16 cellular contexts compared by ENCODE assay signal in the genomic region with DNA sequence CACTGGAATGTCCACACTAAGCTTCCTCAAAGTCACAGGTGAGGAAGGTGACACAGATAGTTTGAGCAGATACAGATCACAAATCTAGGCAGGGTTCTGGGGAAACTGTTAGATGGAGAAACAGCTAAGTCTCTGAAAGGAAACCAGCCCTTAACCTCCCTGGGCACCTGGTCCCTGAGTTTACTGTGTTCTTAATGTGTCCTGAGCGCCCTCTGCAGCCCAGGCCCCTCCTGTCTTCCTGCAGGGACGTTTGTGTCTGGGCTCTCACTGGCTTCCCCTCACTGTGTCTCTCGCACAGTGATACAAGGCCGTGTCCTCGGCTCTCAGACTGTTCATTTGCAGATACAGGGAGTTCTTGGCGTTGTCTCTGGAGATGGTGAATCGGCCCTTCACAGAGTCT.
DNase-seq lines count a peak whose midpoint lies in the region; ATAC-seq and TF ChIP-seq lines count a peak whose summit lies in the region.
"Had no signal": no experiment of that assay in that cellular context is flagged by ENCODE, and none has a peak within 500 bp of the region (broad histone marks: within the 10 kb centered on the region; RNA-seq: fewer than 3 reads in every experiment).

No MANE protein-coding gene starts in this region.

- 32% methylated on average over 7 of the region's 7 CpGs for WGBS in esophagus muscularis mucosa

- H3K4me3 ChIP-seq in esophagus muscularis mucosa: no peak overlapping the region
- H3K4me3 ChIP-seq: colonic mucosa, SJSA1, upper lobe of left lung had no signal

- peak; percentile 28; the same call in 2 of the 3 replicates for TF ChIP-seq CTCF in GM12872 (IDR thresholded peaks at IDR 0.05; ENCODE audit: insufficient read depth, low read depth, low read length)
- no peak for TF ChIP-seq CTCF in esophagus muscularis mucosa (IDR thresholded peaks at IDR 0.05)

- intact Hi-C loops in esophagus muscularis mucosa (cut with DNase I): no loop called here

- peaks cover 0 to 52% (median 0%) of the 10 kb centered on the region in 4 donors for H3K27me3 ChIP-seq in esophagus muscularis mucosa
- H3K27me3 ChIP-seq: colonic mucosa, SJSA1, upper lobe of left lung had no signal

- no peaks in the 10 kb centered on the region for H3K9me3 ChIP-seq in esophagus muscularis mucosa
- H3K9me3 ChIP-seq: colonic mucosa, SJSA1, upper lobe of left lung had no signal

- ATAC-seq in activated CD4-positive, CD25-positive, alpha-beta regulatory T cell treated with anti-CD3 and anti-CD28 coated beads, Interleukin-2, amount 50 U/mL, for 24 hours: peak; percentile 36 to 44
- no peak for ATAC-seq in HG02798 (IDR thresholded peaks at IDR 0.05; ENCODE audit: poor library complexity, unreplicated experiment)
- ATAC-seq: WTC11 had no signal

- DNase-seq in activated CD4-positive, CD25-positive, alpha-beta regulatory T cell (lab: John Stamatoyannopoulos, UW): no peak
- DNase-seq in OCI-M1 (lab: John Stamatoyannopoulos, UW) (peak; percentile 0), esophagus muscularis mucosa (ENCODE audit: extremely low spot score) (peak; percentile 87), NCI-H1048 (lab: John Stamatoyannopoulos, UW) (no peak), SIG-M5 (lab: John Stamatoyannopoulos, UW) (no peak)
- DNase-seq: amniotic stem cell, colonic mucosa, GOT3, NCI-H1436, NCI-H82, upper lobe of left lung had no signal

- no peak for TF ChIP-seq POLR2A in esophagus muscularis mucosa (IDR thresholded peaks at IDR 0.05; ENCODE audit: low read depth)

- no peak overlapping the region for H3K27ac ChIP-seq in esophagus muscularis mucosa (replicated peaks in 1 of 4)
- H3K27ac ChIP-seq: colonic mucosa, SJSA1, upper lobe of left lung had no signal

- no peak for TF ChIP-seq EP300 in esophagus muscularis mucosa (IDR thresholded peaks at IDR 0.05)

- H3K36me3 ChIP-seq in esophagus muscularis mucosa: no peaks in the 10 kb centered on the region
- H3K36me3 ChIP-seq: colonic mucosa, SJSA1, upper lobe of left lung had no signal

- H3K4me1 ChIP-seq in esophagus muscularis mucosa: no peaks in the 10 kb centered on the region
- H3K4me1 ChIP-seq: colonic mucosa, SJSA1, upper lobe of left lung had no signal

Comparison
In these comparisons a context has a peak if more than half of its experiments do, and no peak if none do; other contexts are left out.
1. DNase-seq: peak in OCI-M1 (single experiment) and esophagus muscularis mucosa (single experiment); none in activated CD4-positive, CD25-positive, alpha-beta regulatory T cell (0 of 4), NCI-H1048 (single experiment) and SIG-M5 (single experiment).